Comparison of ENCODE assay signal across 11 cellular contexts in genomic region chr9:114902773-114903589, GRCh38. TPM values are rescaled to one million over a fixed set of nuclear protein-coding genes. Genes with fewer than 3 reads are reported as not detected.
DNase-seq lines count a peak whose midpoint lies in the region; ATAC-seq and TF ChIP-seq lines count a peak whose summit lies in the region.
"Had no signal": no experiment of that assay in that cellular context is flagged by ENCODE, and none has a peak within 500 bp of the region (broad histone marks: within the 10 kb centered on the region; RNA-seq: fewer than 3 reads in every experiment).

No MANE protein-coding gene starts in this region.

- POLR2A ChIA-PET in WTC11 (lab: Charles Lee), result no interaction called here

- H3K4me1 Mint-ChIP-seq in WTC11, result peaks cover 11% of the 10 kb centered on the region

- CTCF ChIA-PET in WTC11 (lab: Charles Lee), result no interaction called here

- intact Hi-C loops in left colon (cut with DNase I, micrococcal nuclease), result loop anchor here in 1 of 2 donors (10.0 kb wide), 1 partner anchor 622 kb away; no protein-coding TSS in a partner anchor

- H3K27me3 Mint-ChIP-seq in WTC11 (ENCODE audit: low read depth), result peaks cover 10% of the 10 kb centered on the region

- H3K4me3 Mint-ChIP-seq in WTC11, result no peak overlapping the region

- no peak for TF ChIP-seq CTCF in WTC11 (IDR thresholded peaks at IDR 0.05)

- peaks cover 48 to 67% of the 10 kb centered on the region in 2 donors for H3K36me3 Mint-ChIP-seq in activated naive CD4-positive, alpha-beta T cell treated with anti-CD3 and anti-CD28 coated beads, Interleukin-2, amount 50 U/mL, for 72 hours
- H3K36me3 Mint-ChIP-seq in WTC11, result no peaks in the 10 kb centered on the region

- H3K9me3 Mint-ChIP-seq in activated naive CD4-positive, alpha-beta T cell treated with anti-CD3 and anti-CD28 coated beads, Interleukin-2, amount 50 U/mL, for 72 hours, result peaks cover 5 to 6% of the 10 kb centered on the region in 2 donors
- no peaks in the 10 kb centered on the region for H3K9me3 Mint-ChIP-seq in WTC11

- ATAC-seq in activated naive CD4-positive, alpha-beta T cell treated with anti-CD3 and anti-CD28 coated beads, Interleukin-2, amount 50 U/mL, for 72 hours, result peak; percentile 72 to 81
- peak; percentile 68 for ATAC-seq in left colon
- ATAC-seq in GM18520 (IDR thresholded peaks at IDR 0.05; ENCODE audit: unreplicated experiment), result no peak
- no peak for ATAC-seq in WTC11

- peak; percentile 59 for DNase-seq in Daoy (ENCODE audit: low read depth)
- peak; percentile 30 for DNase-seq in MV-4-11 (lab: John Stamatoyannopoulos, UW)
- no peak for DNase-seq in activated naive CD4-positive, alpha-beta T cell treated with anti-CD3 and anti-CD28 coated beads, Interleukin-2, amount 50 U/mL, for 72 hours (ENCODE audit: low spot score in 2 of 2)
- DNase-seq in left colon, result no peak
- no peak for DNase-seq in WTC11 (ENCODE audit: low spot score)
- no peak for DNase-seq in H4 (ENCODE audit: low spot score)
- DNase-seq in NCI-H2227 (lab: John Stamatoyannopoulos, UW; ENCODE audit: unreplicated experiment), result no peak
- DNase-seq: DMS153; stimulated activated CD4-positive, alpha-beta T cell treated with anti-CD3 and anti-CD28 coated beads, Interleukin-12 subunit alpha, Interleukin-12 subunit beta, amount 100 ng/mL, for 4 hours had no signal

- peak overlapping the region; percentile 89 to 96 for H3K27ac Mint-ChIP-seq in activated naive CD4-positive, alpha-beta T cell treated with anti-CD3 and anti-CD28 coated beads, Interleukin-2, amount 50 U/mL, for 72 hours
- no peak overlapping the region for H3K27ac Mint-ChIP-seq in WTC11

TF ChIP-seq in WTC11, 78 proteins besides CTCF, POLR2A, EP300 and RAD21:
- no peak for TF ChIP-seq SP1 (CRISPR knock-in tag; conservative IDR thresholded peaks at IDR 0.05)
- TF ChIP-seq PREB (CRISPR knock-in tag; IDR thresholded peaks at IDR 0.05; ENCODE audit: borderline replicate concordance), result no peak
- TF ChIP-seq NR1H2 (CRISPR knock-in tag; IDR thresholded peaks at IDR 0.05), result no peak
- no peak for TF ChIP-seq TEAD4 (CRISPR knock-in tag; IDR thresholded peaks at IDR 0.05)
- TF ChIP-seq ZNF121 (CRISPR knock-in tag; IDR thresholded peaks at IDR 0.05), result no peak
- no peak for TF ChIP-seq ZBTB43 (CRISPR knock-in tag; IDR thresholded peaks at IDR 0.05)
- no peak for TF ChIP-seq FOXK1 (CRISPR knock-in tag; IDR thresholded peaks at IDR 0.05)
- TF ChIP-seq ETV6 (CRISPR knock-in tag; IDR thresholded peaks at IDR 0.05), result no peak
- no peak for TF ChIP-seq JAZF1 (CRISPR knock-in tag; IDR thresholded peaks at IDR 0.05)
- TF ChIP-seq, protein P1, sequence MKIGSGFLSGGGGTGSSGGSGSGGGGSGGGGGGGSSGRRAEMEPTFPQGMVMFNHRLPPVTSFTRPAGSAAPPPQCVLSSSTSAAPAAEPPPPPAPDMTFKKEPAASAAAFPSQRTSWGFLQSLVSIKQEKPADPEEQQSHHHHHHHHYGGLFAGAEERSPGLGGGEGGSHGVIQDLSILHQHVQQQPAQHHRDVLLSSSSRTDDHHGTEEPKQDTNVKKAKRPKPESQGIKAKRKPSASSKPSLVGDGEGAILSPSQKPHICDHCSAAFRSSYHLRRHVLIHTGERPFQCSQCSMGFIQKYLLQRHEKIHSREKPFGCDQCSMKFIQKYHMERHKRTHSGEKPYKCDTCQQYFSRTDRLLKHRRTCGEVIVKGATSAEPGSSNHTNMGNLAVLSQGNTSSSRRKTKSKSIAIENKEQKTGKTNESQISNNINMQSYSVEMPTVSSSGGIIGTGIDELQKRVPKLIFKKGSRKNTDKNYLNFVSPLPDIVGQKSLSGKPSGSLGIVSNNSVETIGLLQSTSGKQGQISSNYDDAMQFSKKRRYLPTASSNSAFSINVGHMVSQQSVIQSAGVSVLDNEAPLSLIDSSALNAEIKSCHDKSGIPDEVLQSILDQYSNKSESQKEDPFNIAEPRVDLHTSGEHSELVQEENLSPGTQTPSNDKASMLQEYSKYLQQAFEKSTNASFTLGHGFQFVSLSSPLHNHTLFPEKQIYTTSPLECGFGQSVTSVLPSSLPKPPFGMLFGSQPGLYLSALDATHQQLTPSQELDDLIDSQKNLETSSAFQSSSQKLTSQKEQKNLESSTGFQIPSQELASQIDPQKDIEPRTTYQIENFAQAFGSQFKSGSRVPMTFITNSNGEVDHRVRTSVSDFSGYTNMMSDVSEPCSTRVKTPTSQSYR (CRISPR knock-in tag; IDR thresholded peaks at IDR 0.05), result no peak
- TF ChIP-seq MYBL2 (CRISPR knock-in tag; IDR thresholded peaks at IDR 0.05), result no peak
- TF ChIP-seq, protein P2, sequence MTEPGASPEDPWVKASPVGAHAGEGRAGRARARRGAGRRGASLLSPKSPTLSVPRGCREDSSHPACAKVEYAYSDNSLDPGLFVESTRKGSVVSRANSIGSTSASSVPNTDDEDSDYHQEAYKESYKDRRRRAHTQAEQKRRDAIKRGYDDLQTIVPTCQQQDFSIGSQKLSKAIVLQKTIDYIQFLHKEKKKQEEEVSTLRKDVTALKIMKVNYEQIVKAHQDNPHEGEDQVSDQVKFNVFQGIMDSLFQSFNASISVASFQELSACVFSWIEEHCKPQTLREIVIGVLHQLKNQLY (CRISPR knock-in tag; IDR thresholded peaks at IDR 0.05), result no peak

RNA-seq across cellular contexts. Expression of gene TNFSF8, which starts 27.4 kb away (rescaled TPM):
- total RNA-seq in Daoy (2014; rRNA removed; shearing (Covaris generic)), result not detected in 2 replicates
- total RNA-seq in activated naive CD4-positive, alpha-beta T cell treated with anti-CD3 and anti-CD28 coated beads, Interleukin-2, amount 50 U/mL, for 72 hours, result 10 to 100 TPM; 11.0 to 26.9 TPM
- total RNA-seq in left colon (1 to 10 TPM in 1 of 2 donors, under 1 TPM in 1; 0.24 to 1.0 TPM), WTC11 (2021) (0.25 TPM in 1 of 3 replicates, not detected in the others)
- not detected in 2 replicates for total RNA-seq in H4 (2014; rRNA removed; shearing (Covaris generic))
- total RNA-seq: H1 had no signal

Comparison
In these comparisons a context has a peak if more than half of its experiments do, and no peak if none do; other contexts are left out.
1. DNase-seq: peak in Daoy (single experiment) and MV-4-11 (single experiment); none in activated naive CD4-positive, alpha-beta T cell treated with anti-CD3 and anti-CD28 coated beads, Interleukin-2, amount 50 U/mL, for 72 hours (0 of 2), left colon (0 of 2), WTC11 (single experiment), H4 (single experiment) and NCI-H2227 (single experiment).
2. ATAC-seq: peak in activated naive CD4-positive, alpha-beta T cell treated with anti-CD3 and anti-CD28 coated beads, Interleukin-2, amount 50 U/mL, for 72 hours (2 of 2) and left colon (single experiment); none in GM18520 (single experiment) and WTC11 (single experiment).